Comparison of ENCODE assay signal across 23 cellular contexts in the genomic region with DNA sequence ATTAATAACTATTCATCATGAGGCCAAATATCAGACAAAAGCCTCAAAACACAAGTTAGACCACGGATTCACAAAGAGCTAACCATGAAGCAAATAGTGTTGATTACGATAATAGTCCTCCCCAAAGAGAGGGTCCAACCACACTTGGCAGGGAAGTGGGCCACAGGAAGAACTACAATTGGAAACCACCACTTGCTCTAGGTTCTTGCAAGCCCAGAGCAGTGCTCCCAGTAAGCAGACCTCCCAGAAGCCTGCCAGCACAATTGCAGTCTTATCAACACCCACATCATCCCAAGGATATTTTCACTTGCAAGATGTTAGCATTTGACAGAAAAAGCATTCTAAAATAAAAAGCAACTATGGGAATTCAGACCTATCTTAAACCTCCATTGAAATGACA. TPM values are rescaled to one million over a fixed set of nuclear protein-coding genes. Genes with fewer than 3 reads are reported as not detected.
DNase-seq lines count a peak whose midpoint lies in the region; ATAC-seq, FAIRE-seq and TF ChIP-seq lines count a peak whose summit lies in the region.
"Had no signal": no experiment of that assay in that cellular context is flagged by ENCODE, and none has a peak within 500 bp of the region (broad histone marks: within the 10 kb centered on the region; RNA-seq: fewer than 3 reads in every experiment).

No MANE protein-coding gene starts in this region.

- intact Hi-C loops in left ventricle myocardium superior (cut with micrococcal nuclease), result no loop called here

- no peak overlapping the region for H3K27ac Mint-ChIP-seq in astrocyte (ENCODE audit: unreplicated experiment)
- H3K27ac Mint-ChIP-seq: activated CD4-positive, alpha-beta memory T cell treated with anti-CD3 and anti-CD28 coated beads, Interleukin-2, amount 10 ng/mL, durations not matched to agents 7 days and 5 days; dendritic cell treated with granulocyte-macrophage colony-stimulating factor and Interleukin-4, amounts not matched to agents 40 ng/mL and 50 ng/mL, for 4 days had no signal

- no peak overlapping the region for H3K9ac ChIP-seq in astrocyte (ENCODE audit: low read length)
- no peak overlapping the region for H3K9ac ChIP-seq in mesenchymal stem cell (ENCODE audit: low read length)

- no peak overlapping the region for H2BK120ac ChIP-seq in mesenchymal stem cell (ENCODE audit: low read depth, low read length)

- no peak overlapping the region for H3K4me3 ChIP-seq in right atrium auricular region
- H3K4me3 ChIP-seq in astrocyte (ENCODE audit: insufficient read depth, low read depth, low read length), result no peak overlapping the region
- no peak overlapping the region for H3K4me3 ChIP-seq in mesenchymal stem cell (ENCODE audit: insufficient read depth in 1 of 2, low read depth in 1 of 2, low read length in 2 of 2)
- H3K4me3 ChIP-seq: upper lobe of left lung had no signal

- H2BK15ac ChIP-seq in mesenchymal stem cell (ENCODE audit: low read depth, poor library complexity, severe bottlenecking), result no peak overlapping the region

- no peak overlapping the region for H2AK5ac ChIP-seq in mesenchymal stem cell (ENCODE audit: low read length, severe bottlenecking)

- peaks cover 10% of the 10 kb centered on the region for H3K4me1 Mint-ChIP-seq in astrocyte (ENCODE audit: low read depth, unreplicated experiment)

- H3K27ac ChIP-seq in right atrium auricular region, result no peak overlapping the region
- no peak overlapping the region for H3K27ac ChIP-seq in astrocyte (ENCODE audit: low read depth, low read length)
- H3K27ac ChIP-seq in mesenchymal stem cell (ENCODE audit: low read length, poor library complexity, severe bottlenecking), result no peak overlapping the region
- H3K27ac ChIP-seq: upper lobe of left lung had no signal

- ATAC-seq in left ventricle myocardium superior, result peak; percentile 24
- ATAC-seq in omental fat pad (ENCODE audit: low FRiP score), result no peak
- ATAC-seq: right cardiac atrium; stimulated activated naive CD8-positive, alpha-beta T cell treated with anti-CD3 and anti-CD28 coated beads, Interleukin-15, amount 100 ng/mL, for 72 hours had no signal

- H3K4me1 ChIP-seq in right atrium auricular region, result peaks cover 0 to 28% of the 10 kb centered on the region in 2 donors
- no peaks in the 10 kb centered on the region for H3K4me1 ChIP-seq in astrocyte (ENCODE audit: insufficient read depth, low read length)
- H3K4me1 ChIP-seq in mesenchymal stem cell (ENCODE audit: control insufficient read depth, insufficient read depth, low read depth, low read length), result peaks cover 4% of the 10 kb centered on the region

- WGBS in mesenchymal stem cell, result 100% methylated on average over 2 of the region's 2 CpGs

- no peak overlapping the region for H3K4ac ChIP-seq in mesenchymal stem cell (ENCODE audit: low read depth in 1 of 2, low read length in 2 of 2)

- no peaks in the 10 kb centered on the region for H3K9me3 ChIP-seq in right atrium auricular region
- no peaks in the 10 kb centered on the region for H3K9me3 ChIP-seq in astrocyte (ENCODE audit: insufficient read depth, low read depth, low read length)
- H3K9me3 ChIP-seq in mesenchymal stem cell (ENCODE audit: control insufficient read depth, low read length), result no peaks in the 10 kb centered on the region
- H3K9me3 ChIP-seq: upper lobe of left lung had no signal

- no peaks in the 10 kb centered on the region for H3K9me3 Mint-ChIP-seq in astrocyte (ENCODE audit: unreplicated experiment)
- H3K9me3 Mint-ChIP-seq: activated CD4-positive, alpha-beta memory T cell treated with anti-CD3 and anti-CD28 coated beads, Interleukin-2, amount 10 ng/mL, durations not matched to agents 7 days and 5 days; dendritic cell treated with granulocyte-macrophage colony-stimulating factor and Interleukin-4, amounts not matched to agents 40 ng/mL and 50 ng/mL, for 4 days; stimulated activated naive CD8-positive, alpha-beta T cell treated with anti-CD3 and anti-CD28 coated beads, Interleukin-15, amount 100 ng/mL, for 72 hours had no signal

- no peak overlapping the region for H3K14ac ChIP-seq in mesenchymal stem cell (ENCODE audit: low read length in 2 of 2)

- FAIRE-seq in astrocyte (lab: Jason Lieb, UNC), result no peak
- FAIRE-seq: A204.1, H1 had no signal

- H4K8ac ChIP-seq in mesenchymal stem cell (ENCODE audit: low read length), result no peak overlapping the region

- peaks cover 95% of the 10 kb centered on the region for H4K20me1 ChIP-seq in astrocyte (ENCODE audit: insufficient read depth, low read length)

- H2BK12ac ChIP-seq in mesenchymal stem cell (ENCODE audit: low read length in 2 of 2), result no peak overlapping the region

- H3K27me3 Mint-ChIP-seq in astrocyte (ENCODE audit: low read depth, unreplicated experiment), result no peaks in the 10 kb centered on the region
- H3K27me3 Mint-ChIP-seq: activated CD4-positive, alpha-beta memory T cell treated with anti-CD3 and anti-CD28 coated beads, Interleukin-2, amount 10 ng/mL, durations not matched to agents 7 days and 5 days; dendritic cell treated with granulocyte-macrophage colony-stimulating factor and Interleukin-4, amounts not matched to agents 40 ng/mL and 50 ng/mL, for 4 days; stimulated activated naive CD8-positive, alpha-beta T cell treated with anti-CD3 and anti-CD28 coated beads, Interleukin-15, amount 100 ng/mL, for 72 hours had no signal

- H2BK5ac ChIP-seq in mesenchymal stem cell (ENCODE audit: low read depth, low read length, poor library complexity, severe bottlenecking), result no peak overlapping the region

- DNase-seq in left ventricle myocardium superior (no peak), right atrium auricular region (ENCODE audit: low spot score) (no peak), astrocyte (ENCODE audit: low read depth) (peak; percentile 40), iris pigment epithelial cell (ENCODE audit: low read depth) (peak; percentile 27), putamen (ENCODE audit: low spot score) (peak; percentile 22), globus pallidus (ENCODE audit: low spot score) (no peak), mesenchymal stem cell (no peak), omental fat pad (ENCODE audit: low spot score) (no peak)
- DNase-seq: activated CD4-positive, alpha-beta memory T cell treated with anti-CD3 and anti-CD28 coated beads, Interleukin-2, amount 10 ng/mL, durations not matched to agents 7 days and 5 days; amniotic stem cell; KG1; MV-4-11; NCI-H187; NCI-H69; right cardiac atrium; RPMI8226; stimulated activated CD4-positive, alpha-beta T cell treated with anti-CD3 and anti-CD28 coated beads, Interleukin-12 subunit alpha, Interleukin-12 subunit beta, amount 100 ng/mL, for 4 hours; stimulated activated naive CD8-positive, alpha-beta T cell treated with anti-CD3 and anti-CD28 coated beads, Interleukin-15, amount 100 ng/mL, for 72 hours; T-helper 9 cell; upper lobe of left lung had no signal

- H3K4me2 ChIP-seq in astrocyte (ENCODE audit: low read length) (no peak overlapping the region), mesenchymal stem cell (ENCODE audit: low read length, poor library complexity, severe bottlenecking) (no peak overlapping the region)

- H3K18ac ChIP-seq in mesenchymal stem cell (ENCODE audit: low read depth in 1 of 2, low read length in 2 of 2), result no peak overlapping the region

- H2AFZ ChIP-seq in astrocyte (ENCODE audit: low read depth, low read length) (no peak overlapping the region), mesenchymal stem cell (ENCODE audit: low read depth, low read length) (no peak overlapping the region)

- H3K79me1 ChIP-seq in mesenchymal stem cell (replicated peaks; ENCODE audit: low read length, poor library complexity, severe bottlenecking), result no peaks in the 10 kb centered on the region

- H3K36me3 ChIP-seq in right atrium auricular region (no peaks in the 10 kb centered on the region), astrocyte (ENCODE audit: insufficient read depth, low read length) (no peaks in the 10 kb centered on the region), mesenchymal stem cell (ENCODE audit: control insufficient read depth in 1 of 2, insufficient read depth in 2 of 2, low read depth in 1 of 2, low read length in 2 of 2) (no peaks in the 10 kb centered on the region)
- H3K36me3 ChIP-seq: upper lobe of left lung had no signal

- no peak overlapping the region for H4K91ac ChIP-seq in mesenchymal stem cell (ENCODE audit: low read length)

- no peaks in the 10 kb centered on the region for H3K36me3 Mint-ChIP-seq in astrocyte (ENCODE audit: low read depth, unreplicated experiment)

- TF ChIP-seq CTCF in right atrium auricular region (IDR thresholded peaks at IDR 0.05), result no peak
- TF ChIP-seq CTCF in astrocyte (IDR thresholded peaks at IDR 0.05; ENCODE audit: insufficient read depth, low read depth, low read length), result no peak
- TF ChIP-seq CTCF in omental fat pad (IDR thresholded peaks at IDR 0.05), result no peak

- no peak overlapping the region for H3K4me3 Mint-ChIP-seq in astrocyte (ENCODE audit: unreplicated experiment)
- H3K4me3 Mint-ChIP-seq: activated CD4-positive, alpha-beta memory T cell treated with anti-CD3 and anti-CD28 coated beads, Interleukin-2, amount 10 ng/mL, durations not matched to agents 7 days and 5 days; dendritic cell treated with granulocyte-macrophage colony-stimulating factor and Interleukin-4, amounts not matched to agents 40 ng/mL and 50 ng/mL, for 4 days; stimulated activated naive CD8-positive, alpha-beta T cell treated with anti-CD3 and anti-CD28 coated beads, Interleukin-15, amount 100 ng/mL, for 72 hours had no signal

- H3K23ac ChIP-seq in mesenchymal stem cell (ENCODE audit: low read length in 2 of 2), result no peak overlapping the region

- H3K79me2 ChIP-seq in astrocyte (ENCODE audit: insufficient read depth, low read length), result peaks cover 98% of the 10 kb centered on the region

- no peaks in the 10 kb centered on the region for H3K27me3 ChIP-seq in right atrium auricular region
- no peaks in the 10 kb centered on the region for H3K27me3 ChIP-seq in astrocyte (ENCODE audit: insufficient read depth, low read length)
- no peaks in the 10 kb centered on the region for H3K27me3 ChIP-seq in mesenchymal stem cell (ENCODE audit: control insufficient read depth in 1 of 2, insufficient read depth in 1 of 2, low read length in 2 of 2)
- H3K27me3 ChIP-seq: upper lobe of left lung had no signal

RNA-seq across cellular contexts. Expression of a gene that starts 11.3 kb away (rescaled TPM):
- 28.7 TPM for total RNA-seq in left ventricle myocardium superior
- 10 to 100 TPM; 26.8 to 34.2 TPM for total RNA-seq in right atrium auricular region
- total RNA-seq in astrocyte, result 41.4 and 46.5 TPM in 2 replicates
- polyA plus RNA-seq in mesenchymal stem cell (2013, experiment 1 of 2), result 14.6 TPM
- polyA plus RNA-seq in mesenchymal stem cell (2013, experiment 2 of 2), result 14.2 TPM
- 10 to 100 TPM; 42.9 to 83.1 (median 52.1) TPM for total RNA-seq in omental fat pad

Comparison
In these comparisons a context has a peak if more than half of its experiments do, and no peak if none do; other contexts are left out.
1. DNase-seq: peak in astrocyte (single experiment), iris pigment epithelial cell (single experiment) and putamen (single experiment); none in left ventricle myocardium superior (single experiment), right atrium auricular region (single experiment), globus pallidus (single experiment), mesenchymal stem cell (single experiment) and omental fat pad (single experiment).